24 cellular contexts compared by ENCODE assay signal in the genomic region with DNA sequence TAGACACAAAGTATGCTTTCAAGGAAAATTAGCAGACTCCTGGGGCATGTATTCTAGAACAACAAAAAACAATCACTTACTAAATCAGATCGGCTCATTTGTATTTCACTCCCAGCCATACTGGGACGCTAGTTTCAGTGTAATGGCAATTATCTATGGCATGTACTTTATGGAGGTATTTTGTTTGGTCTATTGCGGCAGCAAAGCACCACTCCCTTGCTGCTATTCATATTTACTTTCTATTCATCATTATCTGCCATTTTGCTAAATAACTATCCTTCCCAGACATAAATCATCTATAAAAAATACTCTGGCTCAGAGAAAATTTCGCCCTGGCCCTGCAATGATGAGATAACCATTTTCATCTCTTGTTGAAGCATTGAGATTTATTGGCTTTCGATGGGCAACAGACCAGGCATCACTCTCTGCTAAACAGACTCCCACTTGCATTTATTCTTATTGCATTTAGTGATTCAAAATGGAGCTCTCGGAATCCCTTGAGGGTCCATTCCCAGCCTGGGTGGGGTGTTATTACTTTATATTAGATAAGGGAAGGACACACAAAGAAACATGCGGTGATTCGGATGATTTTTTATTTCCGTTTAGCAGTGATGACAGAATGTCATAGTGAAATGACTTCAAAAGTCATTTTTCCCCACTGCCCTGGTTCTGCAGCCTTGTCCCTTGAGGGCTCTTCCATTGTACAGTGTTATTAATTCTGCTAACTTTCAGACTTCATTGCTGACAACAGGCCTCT.
"Had no signal": no experiment of that assay in that cellular context is flagged by ENCODE, and none has a peak within 500 bp of the region (broad histone marks: within the 10 kb centered on the region; RNA-seq: fewer than 3 reads in every experiment).

No MANE protein-coding gene starts in this region.

- ATAC-seq: left lobe of liver; lower lobe of right lung; mucosa of descending colon; natural killer cell treated with Interleukin-12 subunit alpha and Interleukin-12 subunit beta and Interleukin-15 and Interleukin-18, amount 100 ng/mL, for 72 hours; right lobe of liver had no signal

- H3K27ac Mint-ChIP-seq: activated CD4-positive, alpha-beta memory T cell treated with anti-CD3 and anti-CD28 coated beads for 36 hours; activated CD4-positive, alpha-beta T cell treated with anti-CD3 and anti-CD28 coated beads, Interleukin-2, amount 10 ng/mL, durations not matched to agents 24 days and 14 days; activated naive CD4-positive, alpha-beta T cell treated with anti-CD3 and anti-CD28 coated beads, Interleukin-2, amount 10 ng/mL, durations not matched to agents 7 days and 5 days; activated naive CD8-positive, alpha-beta T cell treated with anti-CD3 and anti-CD28 coated beads, Interleukin-2, amount 10 ng/mL, durations not matched to agents 7 days and 5 days; activated T-helper 1 cell treated with anti-CD3 and anti-CD28 coated beads, Interleukin-12 subunit alpha, Interleukin-12 subunit beta, Interleukin-2, Interleukin-4 antibody, amounts not matched to agents 30 ng/mL and 10 ng/mL and 1 ng/mL, durations not matched to agents 14 hours and 24 hours and 36 hours; natural killer cell treated with Interleukin-12 subunit alpha and Interleukin-12 subunit beta and Interleukin-15 and Interleukin-18, amount 100 ng/mL, for 72 hours; stimulated activated naive CD8-positive, alpha-beta T cell treated with anti-CD3 and anti-CD28 coated beads, Interleukin-15, Interleukin-2, amounts not matched to agents 100 ng/mL and 50 ng/mL, for 24 hours; T-helper 1 cell treated with Interleukin-12 subunit alpha and Interleukin-12 subunit beta and Interleukin-4 antibody, amounts not matched to agents 30 μg/mL and 1 μg/mL, for 36 hours had no signal

- DNase-seq: activated CD4-positive, alpha-beta memory T cell treated with anti-CD3 and anti-CD28 coated beads for 36 hours; activated CD4-positive, alpha-beta T cell treated with anti-CD3 and anti-CD28 coated beads, Interleukin-2, amount 10 ng/mL, durations not matched to agents 24 days and 14 days; activated CD4-positive, CD25-positive, alpha-beta regulatory T cell treated with anti-CD3 and anti-CD28 coated beads, Interleukin-2, amount 50 U/mL, for 72 hours; activated CD8-positive, alpha-beta memory T cell treated with anti-CD3 and anti-CD28 coated beads, Interleukin-2, amount 50 U/mL, for 4 hours; activated gamma-delta T cell; activated naive CD4-positive, alpha-beta T cell treated with anti-CD3 and anti-CD28 coated beads, Interleukin-2, amount 10 ng/mL, durations not matched to agents 7 days and 5 days; activated naive CD8-positive, alpha-beta T cell treated with anti-CD3 and anti-CD28 coated beads, Interleukin-2, amount 10 ng/mL, durations not matched to agents 7 days and 5 days; activated T-cell treated with anti-CD3 and anti-CD28 coated beads, Interleukin-2, amount 50 U/mL, for 1 hour; amniotic stem cell; brain microvascular endothelial cell; dorsolateral prefrontal cortex; effector memory CD4-positive, alpha-beta T cell; lower lobe of right lung; mesendoderm; mucosa of descending colon; right lobe of liver; stimulated activated CD4-positive, alpha-beta T cell treated with anti-CD3 and anti-CD28 coated beads, Interleukin-2, amount 100 ng/mL, for 48 hours; T1000; upper lobe of left lung had no signal

- H3K4me3 Mint-ChIP-seq: activated CD4-positive, alpha-beta memory T cell treated with anti-CD3 and anti-CD28 coated beads for 36 hours; activated CD4-positive, alpha-beta T cell treated with anti-CD3 and anti-CD28 coated beads, Interleukin-2, amount 10 ng/mL, durations not matched to agents 24 days and 14 days; activated naive CD4-positive, alpha-beta T cell treated with anti-CD3 and anti-CD28 coated beads, Interleukin-2, amount 10 ng/mL, durations not matched to agents 7 days and 5 days; activated naive CD8-positive, alpha-beta T cell treated with anti-CD3 and anti-CD28 coated beads, Interleukin-2, amount 10 ng/mL, durations not matched to agents 7 days and 5 days; activated T-helper 1 cell treated with anti-CD3 and anti-CD28 coated beads, Interleukin-12 subunit alpha, Interleukin-12 subunit beta, Interleukin-2, Interleukin-4 antibody, amounts not matched to agents 30 ng/mL and 10 ng/mL and 1 ng/mL, durations not matched to agents 14 hours and 24 hours and 36 hours; natural killer cell treated with Interleukin-12 subunit alpha and Interleukin-12 subunit beta and Interleukin-15 and Interleukin-18, amount 100 ng/mL, for 72 hours; stimulated activated naive CD8-positive, alpha-beta T cell treated with anti-CD3 and anti-CD28 coated beads, Interleukin-15, Interleukin-2, amounts not matched to agents 100 ng/mL and 50 ng/mL, for 24 hours; T-helper 1 cell treated with Interleukin-12 subunit alpha and Interleukin-12 subunit beta and Interleukin-4 antibody, amounts not matched to agents 30 μg/mL and 1 μg/mL, for 36 hours had no signal

- H3K4me1 Mint-ChIP-seq: activated CD4-positive, alpha-beta T cell treated with anti-CD3 and anti-CD28 coated beads, Interleukin-2, amount 10 ng/mL, durations not matched to agents 24 days and 14 days; activated naive CD4-positive, alpha-beta T cell treated with anti-CD3 and anti-CD28 coated beads, Interleukin-2, amount 10 ng/mL, durations not matched to agents 7 days and 5 days; activated naive CD8-positive, alpha-beta T cell treated with anti-CD3 and anti-CD28 coated beads, Interleukin-2, amount 10 ng/mL, durations not matched to agents 7 days and 5 days had no signal

- H3K36me3 Mint-ChIP-seq: activated naive CD4-positive, alpha-beta T cell treated with anti-CD3 and anti-CD28 coated beads, Interleukin-2, amount 10 ng/mL, durations not matched to agents 7 days and 5 days; natural killer cell treated with Interleukin-12 subunit alpha and Interleukin-12 subunit beta and Interleukin-15 and Interleukin-18, amount 100 ng/mL, for 72 hours had no signal

- H3K9me3 Mint-ChIP-seq: activated CD4-positive, alpha-beta memory T cell treated with anti-CD3 and anti-CD28 coated beads for 36 hours; activated CD4-positive, alpha-beta T cell treated with anti-CD3 and anti-CD28 coated beads, Interleukin-2, amount 10 ng/mL, durations not matched to agents 24 days and 14 days; activated naive CD4-positive, alpha-beta T cell treated with anti-CD3 and anti-CD28 coated beads, Interleukin-2, amount 10 ng/mL, durations not matched to agents 7 days and 5 days; activated naive CD8-positive, alpha-beta T cell treated with anti-CD3 and anti-CD28 coated beads, Interleukin-2, amount 10 ng/mL, durations not matched to agents 7 days and 5 days; activated T-helper 1 cell treated with anti-CD3 and anti-CD28 coated beads, Interleukin-12 subunit alpha, Interleukin-12 subunit beta, Interleukin-2, Interleukin-4 antibody, amounts not matched to agents 30 ng/mL and 10 ng/mL and 1 ng/mL, durations not matched to agents 14 hours and 24 hours and 36 hours; natural killer cell treated with Interleukin-12 subunit alpha and Interleukin-12 subunit beta and Interleukin-15 and Interleukin-18, amount 100 ng/mL, for 72 hours; stimulated activated naive CD8-positive, alpha-beta T cell treated with anti-CD3 and anti-CD28 coated beads, Interleukin-15, Interleukin-2, amounts not matched to agents 100 ng/mL and 50 ng/mL, for 24 hours; T-helper 1 cell treated with Interleukin-12 subunit alpha and Interleukin-12 subunit beta and Interleukin-4 antibody, amounts not matched to agents 30 μg/mL and 1 μg/mL, for 36 hours had no signal

- H3K27me3 Mint-ChIP-seq: activated CD4-positive, alpha-beta memory T cell treated with anti-CD3 and anti-CD28 coated beads for 36 hours; activated CD4-positive, alpha-beta T cell treated with anti-CD3 and anti-CD28 coated beads, Interleukin-2, amount 10 ng/mL, durations not matched to agents 24 days and 14 days; activated naive CD4-positive, alpha-beta T cell treated with anti-CD3 and anti-CD28 coated beads, Interleukin-2, amount 10 ng/mL, durations not matched to agents 7 days and 5 days; activated naive CD8-positive, alpha-beta T cell treated with anti-CD3 and anti-CD28 coated beads, Interleukin-2, amount 10 ng/mL, durations not matched to agents 7 days and 5 days; natural killer cell treated with Interleukin-12 subunit alpha and Interleukin-12 subunit beta and Interleukin-15 and Interleukin-18, amount 100 ng/mL, for 72 hours; stimulated activated naive CD8-positive, alpha-beta T cell treated with anti-CD3 and anti-CD28 coated beads, Interleukin-15, Interleukin-2, amounts not matched to agents 100 ng/mL and 50 ng/mL, for 24 hours had no signal
